In genomic region chr14:95516554-95517209, GRCh38 we compare ENCODE assay signal across 8 cellular contexts. TPM values are rescaled to one million over a fixed set of nuclear protein-coding genes. Genes with fewer than 3 reads are reported as not detected.
DNase-seq lines count a peak whose midpoint lies in the region; ATAC-seq, FAIRE-seq and TF ChIP-seq lines count a peak whose summit lies in the region.

Gene SYNE3 (minus strand): TSS chr14:95516650. CDS start chr14:95475821, 40,829 bp downstream.

- in situ Hi-C loops in T47D (cut with HindIII; ENCODE audit: low pct_unique_long_range_greater_than_20kb, low sequenced_read_pairs), result no loop called here

- H3K27ac Mint-ChIP-seq in immature natural killer cell, result peak within 1 kb of the TSS; percentile 87 to 96 (median 92)

- no peak within 1 kb of the TSS for H3K27ac ChIP-seq in SU-DHL-6 (ENCODE audit: low read depth, low read length)

- no peak within 1 kb of the TSS for H2AFZ ChIP-seq in SU-DHL-6 (ENCODE audit: low read depth, low read length, severe bottlenecking)

- FAIRE-seq in HTR-8/SVneo (lab: Jason Lieb, UNC), result no peak

- peak within 1 kb of the TSS; percentile 39; the same call in 1 of the 2 replicates for H3K9ac ChIP-seq in SU-DHL-6 (ENCODE audit: low read length)

- H3K4me1 Mint-ChIP-seq in immature natural killer cell, result peaks cover 51 to 53% of the 10 kb centered on the region in 2 donors

- H3K27me3 ChIP-seq in SU-DHL-6 (ENCODE audit: low read length), result no peaks in the 10 kb centered on the region; the same call in 1 of the 2 replicates

- H3K36me3 Mint-ChIP-seq in immature natural killer cell, result no peaks in the 10 kb centered on the region

- H3K27me3 Mint-ChIP-seq in immature natural killer cell (ENCODE audit: low read depth in 3 of 3), result no peaks in the 10 kb centered on the region

- peak within 1 kb of the TSS; percentile 48 for H3K4me3 ChIP-seq in SU-DHL-6 (ENCODE audit: insufficient read depth, low read length, poor library complexity, severe bottlenecking)

- peak; percentile 55 for ATAC-seq in HG03045 (IDR thresholded peaks at IDR 0.05; ENCODE audit: unreplicated experiment)

- peak within 1 kb of the TSS; percentile 53 for H3K4me2 ChIP-seq in SU-DHL-6 (ENCODE audit: low read depth, low read length, poor library complexity, severe bottlenecking)

- H3K36me3 ChIP-seq in SU-DHL-6 (ENCODE audit: low read length), result no peaks in the 10 kb centered on the region

- no peaks in the 10 kb centered on the region for H3K9me3 ChIP-seq in SU-DHL-6 (ENCODE audit: insufficient read depth, low read length)

- peak; percentile 45 for DNase-seq in stimulated activated CD4-positive, alpha-beta T cell treated with anti-CD3 and anti-CD28 coated beads, Interleukin-12 subunit alpha, Interleukin-12 subunit beta, amount 100 ng/mL, for 4 hours
- DNase-seq in stimulated activated CD4-positive, alpha-beta T cell treated with anti-CD3 and anti-CD28 coated beads, Interleukin-2, amount 100 ng/mL, for 48 hours, result no peak
- DNase-seq in T47D (ENCODE audit: low read depth in 1 of 2, low spot score in 1 of 2) (peak; percentile 65 to 93), immature natural killer cell (peak in 1 of 3 donors; percentile 45), HTR-8/SVneo (ENCODE audit: insufficient read length, low spot score) (no peak)
- peak; percentile 36 for DNase-seq in stimulated activated CD4-positive, alpha-beta T cell treated with anti-CD3 and anti-CD28 coated beads, Interleukin-4, amount 100 ng/mL, for 24 hours

- no peaks in the 10 kb centered on the region for H3K79me2 ChIP-seq in SU-DHL-6 (ENCODE audit: insufficient read depth, low read length)

- no peak for TF ChIP-seq CTCF in SU-DHL-6 (IDR thresholded peaks at IDR 0.05; ENCODE audit: insufficient read depth, low read length, poor library complexity, severe bottlenecking)

- no peaks in the 10 kb centered on the region for H4K20me1 ChIP-seq in SU-DHL-6 (ENCODE audit: low read depth, low read length)

- no peaks in the 10 kb centered on the region for H3K9me2 ChIP-seq in SU-DHL-6 (replicated peaks; ENCODE audit: insufficient read depth, low read length)

- peak within 1 kb of the TSS; percentile 85 to 91 (median 90) for H3K4me3 Mint-ChIP-seq in immature natural killer cell

- no peaks in the 10 kb centered on the region for H3K9me3 Mint-ChIP-seq in immature natural killer cell

- H3F3A ChIP-seq in SU-DHL-6 (ENCODE audit: insufficient read depth), result no peaks in the 10 kb centered on the region

RNA-seq across cellular contexts. Expression of gene SYNE3, which starts in this region (rescaled TPM):
- 1 to 10 TPM in 2 of 3 donors, not detected in 1; 1.0 to 1.4 TPM for polyA plus RNA-seq in immature natural killer cell

Comparison
In these comparisons a context has a peak if more than half of its experiments do, and no peak if none do; other contexts are left out.
1. DNase-seq: peak in stimulated activated CD4-positive, alpha-beta T cell treated with anti-CD3 and anti-CD28 coated beads, Interleukin-12 subunit alpha, Interleukin-12 subunit beta, amount 100 ng/mL, for 4 hours (single experiment), T47D (2 of 2) and stimulated activated CD4-positive, alpha-beta T cell treated with anti-CD3 and anti-CD28 coated beads, Interleukin-4, amount 100 ng/mL, for 24 hours (single experiment); none in stimulated activated CD4-positive, alpha-beta T cell treated with anti-CD3 and anti-CD28 coated beads, Interleukin-2, amount 100 ng/mL, for 48 hours (0 of 2) and HTR-8/SVneo (single experiment).